ENCODE assay signal across 8 cellular contexts in genomic region chr5:179820127-179820482, GRCh38. TPM values are rescaled to one million over a fixed set of nuclear protein-coding genes. Genes with fewer than 3 reads are reported as not detected.
DNase-seq lines count a peak whose midpoint lies in the region; ATAC-seq lines count a peak whose summit lies in the region.

No MANE protein-coding gene starts in this region.

- H3K27me3 Mint-ChIP-seq in activated T-cell treated with anti-CD3 and anti-CD28 coated beads, Interleukin-2, amount 50 U/mL, for 72 hours (ENCODE audit: low read depth): no peaks in the 10 kb centered on the region
- peaks cover 23 to 38% (median 28%) of the 10 kb centered on the region in 3 donors for H3K27me3 Mint-ChIP-seq in immature natural killer cell (ENCODE audit: low read depth in 3 of 3)
- no peaks in the 10 kb centered on the region for H3K27me3 Mint-ChIP-seq in stimulated activated naive CD8-positive, alpha-beta T cell treated with anti-CD3 and anti-CD28 coated beads, Interleukin-15, amount 100 ng/mL, for 72 hours

- H3K27ac Mint-ChIP-seq in activated T-cell treated with anti-CD3 and anti-CD28 coated beads, Interleukin-2, amount 50 U/mL, for 72 hours: peak overlapping the region; percentile 91
- H3K27ac Mint-ChIP-seq in immature natural killer cell: peak overlapping the region; percentile 88 to 99 (median 94)
- H3K27ac Mint-ChIP-seq in stimulated activated naive CD8-positive, alpha-beta T cell treated with anti-CD3 and anti-CD28 coated beads, Interleukin-15, amount 100 ng/mL, for 72 hours: peak overlapping the region; percentile 94 to 98

- ATAC-seq in activated T-cell treated with anti-CD3 and anti-CD28 coated beads, Interleukin-2, amount 50 U/mL, for 72 hours (replicated peaks in 1 of 2): no peak
- no peak for ATAC-seq in stimulated activated naive CD8-positive, alpha-beta T cell treated with anti-CD3 and anti-CD28 coated beads, Interleukin-15, amount 100 ng/mL, for 72 hours
- ATAC-seq in HG02885 (IDR thresholded peaks at IDR 0.05; ENCODE audit: poor library complexity, unreplicated experiment): no peak

- DNase-seq in DMS53 (lab: John Stamatoyannopoulos, UW): peak; percentile 65
- DNase-seq in DMS53 treated with DMSO at 0.1 percent for 48 hours (lab: John Stamatoyannopoulos, UW; ENCODE audit: unreplicated experiment): no peak
- DNase-seq in activated T-cell treated with anti-CD3 and anti-CD28 coated beads, Interleukin-2, amount 50 U/mL, for 72 hours: no peak
- DNase-seq in immature natural killer cell: no peak
- peak in 1 of 2 donors; percentile 33 for DNase-seq in stimulated activated naive CD8-positive, alpha-beta T cell treated with anti-CD3 and anti-CD28 coated beads, Interleukin-15, amount 100 ng/mL, for 72 hours
- DNase-seq in T1000 (lab: John Stamatoyannopoulos, UW): no peak
- DNase-seq in HuH-7.5 (ENCODE audit: low spot score): no peak

- peak overlapping the region; percentile 88 to 93 for H3K4me3 Mint-ChIP-seq in activated T-cell treated with anti-CD3 and anti-CD28 coated beads, Interleukin-2, amount 50 U/mL, for 72 hours
- H3K4me3 Mint-ChIP-seq in immature natural killer cell: peak overlapping the region; percentile 74 to 99 (median 88)
- H3K4me3 Mint-ChIP-seq in stimulated activated naive CD8-positive, alpha-beta T cell treated with anti-CD3 and anti-CD28 coated beads, Interleukin-15, amount 100 ng/mL, for 72 hours: peak overlapping the region; percentile 88 to 94

- peaks cover 13 to 15% of the 10 kb centered on the region in 2 donors for H3K36me3 Mint-ChIP-seq in activated T-cell treated with anti-CD3 and anti-CD28 coated beads, Interleukin-2, amount 50 U/mL, for 72 hours (ENCODE audit: insufficient read depth in 2 of 2)
- peaks cover 0 to 10% (median 0%) of the 10 kb centered on the region in 3 donors for H3K36me3 Mint-ChIP-seq in immature natural killer cell

- no peaks in the 10 kb centered on the region for H3K9me3 Mint-ChIP-seq in activated T-cell treated with anti-CD3 and anti-CD28 coated beads, Interleukin-2, amount 50 U/mL, for 72 hours
- H3K9me3 Mint-ChIP-seq in immature natural killer cell: no peaks in the 10 kb centered on the region
- H3K9me3 Mint-ChIP-seq in stimulated activated naive CD8-positive, alpha-beta T cell treated with anti-CD3 and anti-CD28 coated beads, Interleukin-15, amount 100 ng/mL, for 72 hours: no peaks in the 10 kb centered on the region

- H3K4me1 Mint-ChIP-seq in activated T-cell treated with anti-CD3 and anti-CD28 coated beads, Interleukin-2, amount 50 U/mL, for 72 hours (ENCODE audit: low read depth): peaks cover 50% of the 10 kb centered on the region
- H3K4me1 Mint-ChIP-seq in immature natural killer cell: peaks cover 49 to 55% of the 10 kb centered on the region in 2 donors
- peaks cover 75% of the 10 kb centered on the region for H3K4me1 Mint-ChIP-seq in stimulated activated naive CD8-positive, alpha-beta T cell treated with anti-CD3 and anti-CD28 coated beads, Interleukin-15, amount 100 ng/mL, for 72 hours

RNA-seq across cellular contexts. Expression of gene SQSTM1, which starts 0.6 kb away (rescaled TPM):
- 100 to 1,000 TPM; 213 to 226 TPM for total RNA-seq in activated T-cell treated with anti-CD3 and anti-CD28 coated beads, Interleukin-2, amount 50 U/mL, for 72 hours
- polyA plus RNA-seq in immature natural killer cell: 100 to 1,000 TPM; 256 to 292 (median 268) TPM

RNA-seq across cellular contexts. Expression of gene MGAT4B, which starts 13.4 kb away (rescaled TPM):
- total RNA-seq in activated T-cell treated with anti-CD3 and anti-CD28 coated beads, Interleukin-2, amount 50 U/mL, for 72 hours: 100 to 1,000 TPM; 101 to 108 TPM
- polyA plus RNA-seq in immature natural killer cell: 10 to 100 TPM in 2 of 3 donors, 1 to 10 TPM in 1; 8.7 to 16.3 (median 15.0) TPM

RNA-seq across cellular contexts. Expression of gene LTC4S, which starts 26.3 kb away (rescaled TPM):
- total RNA-seq in activated T-cell treated with anti-CD3 and anti-CD28 coated beads, Interleukin-2, amount 50 U/mL, for 72 hours: 1 to 10 TPM; 1.5 TPM
- polyA plus RNA-seq in immature natural killer cell: 1 to 10 TPM; 2.3 to 5.8 (median 5.8) TPM

RNA-seq across cellular contexts. Expression of gene MRNIP, which starts 38.5 kb away (rescaled TPM):
- total RNA-seq in activated T-cell treated with anti-CD3 and anti-CD28 coated beads, Interleukin-2, amount 50 U/mL, for 72 hours: 10 to 100 TPM; 26.4 to 33.3 TPM
- 1 to 10 TPM; 3.4 to 6.2 (median 4.2) TPM for polyA plus RNA-seq in immature natural killer cell
